Comparison of ENCODE assay signal across 14 cellular contexts in genomic region chr5:40503438-40503837, GRCh38.
DNase-seq lines count a peak whose midpoint lies in the region; ATAC-seq and TF ChIP-seq lines count a peak whose summit lies in the region.
"Had no signal": no experiment of that assay in that cellular context is flagged by ENCODE, and none has a peak within 500 bp of the region (broad histone marks: within the 10 kb centered on the region; RNA-seq: fewer than 3 reads in every experiment).

No MANE protein-coding gene starts in this region.

- intact Hi-C loops in PC-3 (cut with micrococcal nuclease) (loop anchor here (1.0 to 5.0 kb wide), 7 partner anchors 74 to 554 kb away; no protein-coding TSS in a partner anchor), upper lobe of right lung (cut with DNase I) (no loop called here), right cardiac atrium (cut with DNase I) (no loop called here)

- CTCF ChIA-PET in PC-3 (lab: Charles Lee) = no interaction called here

- H3K9ac ChIP-seq in PC-3 (ENCODE audit: low read length) = 0 out of 2 replicates have a peak overlapping the region, but pooled peaks have one; percentile 19

- H3K9me2 ChIP-seq in PC-3 (replicated peaks; ENCODE audit: low read length) = no peaks in the 10 kb centered on the region

- H3K9me3 ChIP-seq in PC-3 (ENCODE audit: low read length) = no peaks in the 10 kb centered on the region
- H3K9me3 ChIP-seq in upper lobe of right lung = no peaks in the 10 kb centered on the region
- H3K9me3 ChIP-seq in right cardiac atrium (ENCODE audit: control insufficient read depth, low read length) = no peaks in the 10 kb centered on the region
- H3K9me3 ChIP-seq: ascending aorta had no signal

- no peak for TF ChIP-seq CTCF in PC-3 (conservative IDR thresholded peaks at IDR 0.05; ENCODE audit: low read depth, low read length)
- TF ChIP-seq CTCF in choroid plexus epithelial cell (conservative IDR thresholded peaks at IDR 0.05; ENCODE audit: low read depth, low read length) = no peak
- no peak for TF ChIP-seq CTCF in upper lobe of right lung (IDR thresholded peaks at IDR 0.05)

- H3K27ac ChIP-seq in PC-3 (ENCODE audit: low read length) (peak overlapping the region; percentile 75), upper lobe of right lung (no peak overlapping the region), right cardiac atrium (ENCODE audit: low read length) (no peak overlapping the region)
- H3K27ac ChIP-seq: ascending aorta had no signal

- H4K20me1 ChIP-seq in PC-3 (ENCODE audit: low read length) = no peaks in the 10 kb centered on the region

- H3K4me3 ChIP-seq in PC-3 (ENCODE audit: low read length) (no peak overlapping the region), choroid plexus epithelial cell (ENCODE audit: low read depth, low read length) (no peak overlapping the region), upper lobe of right lung (no peak overlapping the region), right cardiac atrium (ENCODE audit: low read length) (no peak overlapping the region)
- H3K4me3 ChIP-seq: ascending aorta had no signal

- WGBS in right cardiac atrium = 69% methylated on average over 2 of the region's 2 CpGs

- BruUV-seq in PC-3 (replicated peaks; lab: Mats Ljungman, UMichigan) = no TSS peak

- H2AFZ ChIP-seq in PC-3 (ENCODE audit: low read length) = no peak overlapping the region

- H3K4me1 ChIP-seq in PC-3 (ENCODE audit: insufficient read depth, low read length) = peaks cover 22% of the 10 kb centered on the region
- H3K4me1 ChIP-seq in upper lobe of right lung = peaks cover 4% of the 10 kb centered on the region
- H3K4me1 ChIP-seq in right cardiac atrium (ENCODE audit: control insufficient read depth, insufficient read depth, low read length) = no peaks in the 10 kb centered on the region
- H3K4me1 ChIP-seq: ascending aorta had no signal

- 0 out of 2 replicates have a peak overlapping the region, but pooled peaks have one; percentile 20 for H3K4me2 ChIP-seq in PC-3 (ENCODE audit: low read length)

- peak; percentile 99 for ATAC-seq in PC-3
- ATAC-seq in upper lobe of right lung = peak; percentile 61
- ATAC-seq in right cardiac atrium = no peak
- ATAC-seq: Panc1 had no signal

- POLR2A ChIA-PET in PC-3 (lab: Charles Lee; ENCODE audit: unreplicated experiment) = no interaction called here

- DNase-seq in stimulated activated CD4-positive, alpha-beta T cell treated with anti-CD3 and anti-CD28 coated beads, Interleukin-1b, Interleukin-23, amount 100 ng/mL, for 48 hours = peak; percentile 54
- no peak for DNase-seq in stimulated activated CD4-positive, alpha-beta T cell treated with anti-CD3 and anti-CD28 coated beads, Interleukin-2, amount 100 ng/mL, for 48 hours
- peak; percentile 88 for DNase-seq in PC-3
- peak; percentile 14 for DNase-seq in choroid plexus epithelial cell (ENCODE audit: low read depth)
- DNase-seq in upper lobe of right lung = no peak
- no peak for DNase-seq in NCI-H1694 treated with DMSO at 0.1 percent for 48 hours (lab: John Stamatoyannopoulos, UW)
- no peak for DNase-seq in right cardiac atrium
- no peak for DNase-seq in T1000 (lab: John Stamatoyannopoulos, UW)
- DNase-seq: midbrain, NCI-H1105 treated with DMSO at 0.1 percent for 48 hours, NCI-H446 treated with DMSO at 0.1 percent for 48 hours, T-helper 1 cell had no signal

- H3K79me2 ChIP-seq in PC-3 (ENCODE audit: low read length) = no peaks in the 10 kb centered on the region

- H3K36me3 ChIP-seq in PC-3 (ENCODE audit: low read depth, low read length) = no peaks in the 10 kb centered on the region
- no peaks in the 10 kb centered on the region for H3K36me3 ChIP-seq in upper lobe of right lung
- H3K36me3 ChIP-seq: ascending aorta had no signal

- no peaks in the 10 kb centered on the region for H3K27me3 ChIP-seq in PC-3 (ENCODE audit: low read length)
- no peaks in the 10 kb centered on the region for H3K27me3 ChIP-seq in upper lobe of right lung
- H3K27me3 ChIP-seq in right cardiac atrium (ENCODE audit: control insufficient read depth, insufficient read depth) = no peaks in the 10 kb centered on the region
- H3K27me3 ChIP-seq: ascending aorta had no signal

- no peaks in the 10 kb centered on the region for H3F3A ChIP-seq in PC-3 (ENCODE audit: low read length, unreplicated experiment)

Comparison
In these comparisons a context has a peak if more than half of its experiments do, and no peak if none do; other contexts are left out.
1. DNase-seq: peak in stimulated activated CD4-positive, alpha-beta T cell treated with anti-CD3 and anti-CD28 coated beads, Interleukin-1b, Interleukin-23, amount 100 ng/mL, for 48 hours (single experiment), PC-3 (single experiment) and choroid plexus epithelial cell (single experiment); none in stimulated activated CD4-positive, alpha-beta T cell treated with anti-CD3 and anti-CD28 coated beads, Interleukin-2, amount 100 ng/mL, for 48 hours (0 of 2), upper lobe of right lung (single experiment), NCI-H1694 treated with DMSO at 0.1 percent for 48 hours (single experiment), right cardiac atrium (0 of 3) and T1000 (single experiment).
2. ATAC-seq: peak in PC-3 (single experiment) and upper lobe of right lung (single experiment); none in right cardiac atrium (0 of 2).